9 cellular contexts compared by ENCODE assay signal in the genomic region with DNA sequence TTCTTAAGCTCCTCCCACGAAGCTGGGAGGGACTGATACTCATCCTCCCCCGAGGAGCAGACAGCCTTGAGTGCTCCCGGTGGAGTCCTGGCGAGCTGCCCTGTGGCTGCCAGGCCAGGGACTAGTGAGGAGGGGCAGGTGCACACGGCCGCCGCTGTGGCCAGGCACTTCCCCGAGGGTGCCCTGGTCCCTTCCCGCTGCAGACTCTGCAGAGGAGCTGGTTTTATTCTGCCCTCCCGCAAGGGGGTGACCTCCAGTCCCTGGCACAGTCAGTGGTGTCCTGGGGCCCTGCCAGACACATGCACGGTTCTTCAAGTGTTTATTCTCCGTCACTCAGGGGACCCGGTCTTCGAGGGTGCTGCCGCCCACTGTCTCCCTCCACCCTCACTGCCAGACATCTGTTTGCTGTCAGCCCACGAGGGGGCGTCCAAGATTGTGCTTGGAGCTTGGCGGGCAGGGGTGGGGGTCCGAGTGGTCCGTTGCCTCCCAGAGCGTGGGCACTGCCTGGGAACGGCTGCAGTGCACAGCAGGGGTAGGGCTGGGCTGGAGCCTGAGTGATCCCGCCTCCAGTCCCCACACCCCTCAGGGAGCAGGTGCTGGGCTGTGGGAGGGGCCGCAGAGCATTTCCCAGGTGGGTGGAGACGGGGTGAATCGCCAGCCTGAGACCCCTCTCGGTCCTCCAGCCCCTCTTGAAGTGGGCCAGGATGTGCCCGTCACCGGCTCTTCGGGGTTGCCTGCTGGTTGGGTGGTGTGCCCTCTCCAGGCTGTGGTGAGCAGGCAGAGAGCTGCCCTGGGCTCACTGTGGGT. TPM values are rescaled to one million over a fixed set of nuclear protein-coding genes. Genes with fewer than 3 reads are reported as not detected.
DNase-seq lines count a peak whose midpoint lies in the region; ATAC-seq and TF ChIP-seq lines count a peak whose summit lies in the region.
"Had no signal": no experiment of that assay in that cellular context is flagged by ENCODE, and none has a peak within 500 bp of the region (broad histone marks: within the 10 kb centered on the region; RNA-seq: fewer than 3 reads in every experiment).

No MANE protein-coding gene starts in this region.

- H3K4me3 ChIP-seq in GM12875 (ENCODE audit: low read depth, low read length): no peak overlapping the region
- no peak overlapping the region for H3K4me3 ChIP-seq in retinal pigment epithelial cell (ENCODE audit: low read length)

- H3K36me3 Mint-ChIP-seq in activated CD4-positive, alpha-beta T cell treated with anti-CD3 and anti-CD28 coated beads, Interleukin-2, amount 10 ng/mL, durations not matched to agents 24 days and 14 days (ENCODE audit: low read depth): no peaks in the 10 kb centered on the region

- in situ Hi-C loops in ACHN (cut with HindIII; ENCODE audit: low pct_ligation_motif_present, low pct_unique_long_range_greater_than_20kb, low sequenced_read_pairs): no loop called here

- no peak for ATAC-seq in HG03159 (IDR thresholded peaks at IDR 0.05; ENCODE audit: unreplicated experiment)
- no peak for ATAC-seq in HG02970 (IDR thresholded peaks at IDR 0.05; ENCODE audit: low FRiP score, unreplicated experiment)

- H3K27ac Mint-ChIP-seq in activated CD4-positive, alpha-beta T cell treated with anti-CD3 and anti-CD28 coated beads, Interleukin-2, amount 10 ng/mL, durations not matched to agents 24 days and 14 days: no peak overlapping the region
- H3K27ac Mint-ChIP-seq: dendritic cell treated with granulocyte-macrophage colony-stimulating factor and Interleukin-4, amounts not matched to agents 40 ng/mL and 50 ng/mL, for 4 days had no signal

- no peaks in the 10 kb centered on the region for H3K27me3 Mint-ChIP-seq in activated CD4-positive, alpha-beta T cell treated with anti-CD3 and anti-CD28 coated beads, Interleukin-2, amount 10 ng/mL, durations not matched to agents 24 days and 14 days

- peaks cover 24% of the 10 kb centered on the region for H3K4me1 Mint-ChIP-seq in activated CD4-positive, alpha-beta T cell treated with anti-CD3 and anti-CD28 coated beads, Interleukin-2, amount 10 ng/mL, durations not matched to agents 24 days and 14 days

- H3K9me3 Mint-ChIP-seq in activated CD4-positive, alpha-beta T cell treated with anti-CD3 and anti-CD28 coated beads, Interleukin-2, amount 10 ng/mL, durations not matched to agents 24 days and 14 days: no peaks in the 10 kb centered on the region
- H3K9me3 Mint-ChIP-seq: dendritic cell treated with granulocyte-macrophage colony-stimulating factor and Interleukin-4, amounts not matched to agents 40 ng/mL and 50 ng/mL, for 4 days had no signal

- TF ChIP-seq CTCF in GM12875 (IDR thresholded peaks at IDR 0.05; ENCODE audit: borderline replicate concordance, insufficient read depth, low read depth, low read length): peak; percentile 66
- TF ChIP-seq CTCF in retinal pigment epithelial cell (conservative IDR thresholded peaks at IDR 0.05; ENCODE audit: low read depth, low read length): peak; percentile 69

- intact Hi-C loops in activated CD4-positive, alpha-beta T cell treated with anti-CD3 and anti-CD28 coated beads, Interleukin-2, amount 10 ng/mL, durations not matched to agents 24 days and 14 days (cut with micrococcal nuclease): loop anchor here (5.0 kb wide), 2 partner anchors 108 to 207 kb away; partner anchors contain the start of gene ADRM1

- peak overlapping the region; percentile 41 for H3K4me3 Mint-ChIP-seq in activated CD4-positive, alpha-beta T cell treated with anti-CD3 and anti-CD28 coated beads, Interleukin-2, amount 10 ng/mL, durations not matched to agents 24 days and 14 days
- H3K4me3 Mint-ChIP-seq: dendritic cell treated with granulocyte-macrophage colony-stimulating factor and Interleukin-4, amounts not matched to agents 40 ng/mL and 50 ng/mL, for 4 days had no signal

- DNase-seq in ACHN: peak; percentile 48
- DNase-seq in NCI-H2171 treated with DMSO at 0.1 percent for 48 hours (lab: John Stamatoyannopoulos, UW): peak; percentile 80
- DNase-seq in activated CD4-positive, alpha-beta T cell treated with anti-CD3 and anti-CD28 coated beads, Interleukin-2, amount 10 ng/mL, durations not matched to agents 24 days and 14 days: peak; percentile 83
- DNase-seq in foreskin melanocyte: peak; percentile 13
- no peak for DNase-seq in retinal pigment epithelial cell (ENCODE audit: low read depth)

RNA-seq across cellular contexts. Expression of gene CABLES2, which starts 3.1 kb away (rescaled TPM):
- total RNA-seq in activated CD4-positive, alpha-beta T cell treated with anti-CD3 and anti-CD28 coated beads, Interleukin-2, amount 10 ng/mL, durations not matched to agents 24 days and 14 days: 13.1 and 13.5 TPM in 2 replicates

RNA-seq across cellular contexts. Expression of gene RBBP8NL, which starts 17.2 kb away (rescaled TPM):
- total RNA-seq in activated CD4-positive, alpha-beta T cell treated with anti-CD3 and anti-CD28 coated beads, Interleukin-2, amount 10 ng/mL, durations not matched to agents 24 days and 14 days: not detected in 2 replicates

RNA-seq across cellular contexts. Expression of gene RPS21, which starts 23.2 kb away (rescaled TPM):
- 2,091 and 2,109 TPM in 2 replicates for total RNA-seq in activated CD4-positive, alpha-beta T cell treated with anti-CD3 and anti-CD28 coated beads, Interleukin-2, amount 10 ng/mL, durations not matched to agents 24 days and 14 days

RNA-seq across cellular contexts. Expression of gene LAMA5, which starts 43.0 kb away (rescaled TPM):
- total RNA-seq in activated CD4-positive, alpha-beta T cell treated with anti-CD3 and anti-CD28 coated beads, Interleukin-2, amount 10 ng/mL, durations not matched to agents 24 days and 14 days: 2.0 and 2.1 TPM in 2 replicates
